ENCODE assay signal across 18 cellular contexts in the genomic region with DNA sequence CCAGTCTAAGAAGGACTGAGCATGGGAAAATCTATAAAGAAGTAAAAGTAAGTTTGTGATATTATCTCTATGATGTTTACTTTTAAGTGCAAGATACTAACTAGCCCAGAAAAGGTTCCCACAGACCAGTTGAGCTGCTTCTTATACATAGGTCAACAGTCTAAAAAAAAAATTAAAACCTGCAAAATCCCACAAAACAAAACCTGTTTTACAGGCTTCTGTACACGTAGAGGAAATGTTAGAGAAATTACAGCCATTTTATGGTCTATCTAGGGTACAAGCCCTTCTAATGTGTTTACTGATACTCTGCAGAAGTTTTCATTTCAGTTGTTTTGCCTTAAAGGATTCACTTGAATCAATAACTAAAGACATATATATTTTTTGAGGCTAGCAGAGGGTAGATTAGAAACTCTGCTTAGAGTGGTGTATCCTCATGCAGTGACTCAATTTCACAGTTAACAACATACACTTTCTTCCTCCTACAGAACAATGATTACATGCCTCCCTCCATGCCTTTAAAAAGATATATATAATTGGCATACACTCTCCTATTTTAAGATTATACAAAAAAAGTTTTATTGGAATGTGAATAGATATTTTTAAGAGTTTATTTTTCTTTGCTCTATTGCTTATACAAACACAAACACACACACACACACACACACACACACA. TPM values are rescaled to one million over a fixed set of nuclear protein-coding genes. Genes with fewer than 3 reads are reported as not detected.
DNase-seq lines count a peak whose midpoint lies in the region; ATAC-seq and TF ChIP-seq lines count a peak whose summit lies in the region.
"Had no signal": no experiment of that assay in that cellular context is flagged by ENCODE, and none has a peak within 500 bp of the region (broad histone marks: within the 10 kb centered on the region; RNA-seq: fewer than 3 reads in every experiment).

No MANE protein-coding gene starts in this region.

- no peaks in the 10 kb centered on the region for H3K27me3 Mint-ChIP-seq in CD8-positive, alpha-beta memory T cell
- H3K27me3 Mint-ChIP-seq: activated CD4-positive, alpha-beta T cell treated with anti-CD3 and anti-CD28 coated beads for 36 hours; T-helper 17 cell had no signal

- CTCF ChIA-PET in mammary epithelial cell (lab: Charles Lee; ENCODE audit: low non-redundant PET) = no interaction called here
- CTCF ChIA-PET in CD8-positive, alpha-beta memory T cell (lab: Charles Lee) = no interaction called here

- TF ChIP-seq POLR2A in breast epithelium (IDR thresholded peaks at IDR 0.05) (no peak), upper lobe of left lung (IDR thresholded peaks at IDR 0.05) (no peak)

- no peak overlapping the region for H3K4me3 Mint-ChIP-seq in CD8-positive, alpha-beta memory T cell
- H3K4me3 Mint-ChIP-seq: activated CD4-positive, alpha-beta T cell treated with anti-CD3 and anti-CD28 coated beads for 36 hours; CD4-positive, alpha-beta memory T cell; GM23338; immature natural killer cell; naive thymus-derived CD4-positive, alpha-beta T cell; T-helper 17 cell had no signal

- H3K4me1 ChIP-seq in breast epithelium (no peaks in the 10 kb centered on the region), mammary epithelial cell (ENCODE audit: insufficient read depth, low read length) (peaks cover 6% of the 10 kb centered on the region), endocrine pancreas (ENCODE audit: control insufficient read depth, insufficient read depth, low read length) (no peaks in the 10 kb centered on the region), muscle layer of duodenum (ENCODE audit: control insufficient read depth in 1 of 2, insufficient read depth in 2 of 2, low read length in 2 of 2) (peaks cover 0 to 4% of the 10 kb centered on the region in 2 donors), upper lobe of left lung (no peaks in the 10 kb centered on the region)
- H3K4me1 ChIP-seq in CD8-positive, alpha-beta memory T cell (ENCODE audit: insufficient read depth, low read length) = no peaks in the 10 kb centered on the region

- H3K36me3 ChIP-seq in breast epithelium (no peaks in the 10 kb centered on the region), mammary epithelial cell (ENCODE audit: insufficient read depth, low read length) (no peaks in the 10 kb centered on the region), endocrine pancreas (ENCODE audit: control insufficient read depth, insufficient read depth, low read length) (no peaks in the 10 kb centered on the region), muscle layer of duodenum (ENCODE audit: control insufficient read depth in 1 of 2, insufficient read depth in 2 of 2, low read length in 2 of 2) (no peaks in the 10 kb centered on the region), upper lobe of left lung (no peaks in the 10 kb centered on the region)
- no peaks in the 10 kb centered on the region for H3K36me3 ChIP-seq in CD8-positive, alpha-beta memory T cell (ENCODE audit: insufficient read depth, low read length)

- intact Hi-C loops in breast epithelium (cut with DNase I; ENCODE audit: low total_unique reads) = no loop called here
- intact Hi-C loops in mammary epithelial cell (cut with micrococcal nuclease) = no loop called here

- POLR2A ChIA-PET in CD8-positive, alpha-beta memory T cell (lab: Charles Lee) = no interaction called here

- WGBS in mammary epithelial cell (ENCODE audit: low coverage, missing lambda C conversion rate) = 13% methylated on average over 1 of the region's 1 CpG
- 57 to 61% methylated on average over 1 of the region's 1 CpG for WGBS in upper lobe of left lung, 2 donors

- no peak for ATAC-seq in upper lobe of left lung (ENCODE audit: low FRiP score in 2 of 2)
- ATAC-seq: activated CD4-positive, alpha-beta T cell treated with anti-CD3 and anti-CD28 coated beads for 36 hours; GM23338; naive thymus-derived CD4-positive, alpha-beta T cell; Panc1; T-helper 17 cell had no signal

- H3K4me1 Mint-ChIP-seq in CD8-positive, alpha-beta memory T cell = peaks cover 0 to 4% (median 0%) of the 10 kb centered on the region in 3 donors
- H3K4me1 Mint-ChIP-seq: activated CD4-positive, alpha-beta T cell treated with anti-CD3 and anti-CD28 coated beads for 36 hours; CD4-positive, alpha-beta memory T cell; T-helper 17 cell had no signal

- H3K9me3 Mint-ChIP-seq in CD8-positive, alpha-beta memory T cell = peaks cover 8 to 16% (median 15%) of the 10 kb centered on the region in 5 donors
- H3K9me3 Mint-ChIP-seq: GM23338 had no signal

- H2AFZ ChIP-seq in mammary epithelial cell (ENCODE audit: low read depth, low read length) = no peak overlapping the region
- H2AFZ ChIP-seq: GM23338 had no signal

- H3K9me3 ChIP-seq in breast epithelium (peaks cover 0 to 11% of the 10 kb centered on the region in 2 donors), mammary epithelial cell (replicated peaks; ENCODE audit: insufficient read depth, low read length) (no peaks in the 10 kb centered on the region), endocrine pancreas (ENCODE audit: control insufficient read depth, low read length) (no peaks in the 10 kb centered on the region), muscle layer of duodenum (ENCODE audit: control insufficient read depth in 1 of 2, low read length in 2 of 2) (peaks cover 0 to 9% of the 10 kb centered on the region in 2 donors), upper lobe of left lung (peaks cover 0 to 6% (median 6%) of the 10 kb centered on the region in 4 donors)
- no peaks in the 10 kb centered on the region for H3K9me3 ChIP-seq in CD8-positive, alpha-beta memory T cell (ENCODE audit: low read length)

- no peak overlapping the region for H3K9ac ChIP-seq in mammary epithelial cell (ENCODE audit: insufficient read depth, low read length)
- H3K9ac ChIP-seq in endocrine pancreas (ENCODE audit: control insufficient read depth, insufficient read depth, low read length) = no peak overlapping the region
- H3K9ac ChIP-seq: KMS-11 had no signal

- no peaks in the 10 kb centered on the region for H4K20me1 ChIP-seq in mammary epithelial cell (ENCODE audit: insufficient read depth, low read length)

- in situ Hi-C loops in mammary epithelial cell (cut with MboI; ENCODE audit: low sequenced_read_pairs in 2 of 2) = no loop called here

- H3K4me3 ChIP-seq in breast epithelium (peak overlapping the region; percentile 39 to 59 (median 48)), mammary epithelial cell (replicated peaks in 1 of 3; ENCODE audit: insufficient read depth in 1 of 3, low read depth in 2 of 3, low read length in 3 of 3) (no peak overlapping the region), endocrine pancreas (ENCODE audit: control insufficient read depth, insufficient read depth, low read length) (peak overlapping the region; percentile 85), muscle layer of duodenum (ENCODE audit: low read depth in 1 of 2, low read length in 2 of 2) (peak overlapping the region; percentile 66 to 77), upper lobe of left lung (peak overlapping the region in 3 of 4 donors; percentile 25 to 40 (median 37))
- H3K4me3 ChIP-seq in CD8-positive, alpha-beta memory T cell (ENCODE audit: low read length) = no peak overlapping the region
- H3K4me3 ChIP-seq: GM23338 had no signal

- TF ChIP-seq CTCF in breast epithelium (IDR thresholded peaks at IDR 0.05) (no peak), mammary epithelial cell (conservative IDR thresholded peaks at IDR 0.05 in 1 of 2, IDR thresholded peaks at IDR 0.05 in 1 of 2; ENCODE audit: extremely low read depth in 1 of 2, insufficient read depth in 1 of 2, low read depth in 1 of 2, low read length in 2 of 2) (no peak), upper lobe of left lung (IDR thresholded peaks at IDR 0.05) (no peak)

- no peak for TF ChIP-seq EP300 in upper lobe of left lung (IDR thresholded peaks at IDR 0.05)

- no peaks in the 10 kb centered on the region for H3K27me3 ChIP-seq in breast epithelium
- H3K27me3 ChIP-seq in mammary epithelial cell (ENCODE audit: insufficient read depth, low read length) = no peaks in the 10 kb centered on the region
- H3K27me3 ChIP-seq in endocrine pancreas (ENCODE audit: control insufficient read depth, insufficient read depth, low read length) = no peaks in the 10 kb centered on the region
- no peaks in the 10 kb centered on the region for H3K27me3 ChIP-seq in muscle layer of duodenum (ENCODE audit: low read depth, low read length)
- no peaks in the 10 kb centered on the region for H3K27me3 ChIP-seq in upper lobe of left lung
- H3K27me3 ChIP-seq in CD8-positive, alpha-beta memory T cell (ENCODE audit: insufficient read depth, low read length, poor library complexity, severe bottlenecking) = no peaks in the 10 kb centered on the region

- no peak overlapping the region for H3K27ac Mint-ChIP-seq in CD8-positive, alpha-beta memory T cell
- H3K27ac Mint-ChIP-seq: activated CD4-positive, alpha-beta T cell treated with anti-CD3 and anti-CD28 coated beads for 36 hours; CD4-positive, alpha-beta memory T cell; GM23338; immature natural killer cell; naive thymus-derived CD4-positive, alpha-beta T cell; T-helper 17 cell had no signal

- H3K27ac ChIP-seq in breast epithelium = peak overlapping the region; percentile 88 to 91
- no peak overlapping the region for H3K27ac ChIP-seq in mammary epithelial cell (ENCODE audit: insufficient read depth, low read depth, low read length)
- peak overlapping the region; percentile 76 for H3K27ac ChIP-seq in muscle layer of duodenum (ENCODE audit: low read length)
- peak overlapping the region in 3 of 4 donors; percentile 19 to 79 (median 52) for H3K27ac ChIP-seq in upper lobe of left lung
- no peak overlapping the region for H3K27ac ChIP-seq in CD8-positive, alpha-beta memory T cell (ENCODE audit: low read depth, low read length)
- H3K27ac ChIP-seq: KMS-11 had no signal

- no peaks in the 10 kb centered on the region for H3K79me2 ChIP-seq in mammary epithelial cell (ENCODE audit: insufficient read depth, low read length)

- no peak overlapping the region for H3K4me2 ChIP-seq in mammary epithelial cell (ENCODE audit: insufficient read depth, low read depth, low read length)
- H3K4me2 ChIP-seq: GM23338, KMS-11 had no signal

- BruUV-seq in mammary epithelial cell (replicated peaks; lab: Mats Ljungman, UMichigan) = no TSS peak

- H3K36me3 Mint-ChIP-seq in CD8-positive, alpha-beta memory T cell = peaks cover 7 to 17% (median 10%) of the 10 kb centered on the region in 3 donors

- DNase-seq in breast epithelium (ENCODE audit: low spot score in 2 of 2) (no peak), mammary epithelial cell (no peak), upper lobe of left lung (no peak), RKO (ENCODE audit: low spot score) (no peak), RPMI8226 (no peak)
- no peak for DNase-seq in CD8-positive, alpha-beta memory T cell
- DNase-seq: activated CD4-positive, alpha-beta T cell treated with anti-CD3 and anti-CD28 coated beads for 36 hours; CD4-positive, alpha-beta memory T cell; dermis blood vessel endothelial cell; immature natural killer cell; naive thymus-derived CD4-positive, alpha-beta T cell; NCI-H146; T-helper 17 cell had no signal

- dilution Hi-C loops in mammary epithelial cell (cut with HindIII; ENCODE audit: low sequenced_read_pairs) = no loop called here

RNA-seq across cellular contexts. Expression of a gene that starts 43.9 kb away (rescaled TPM):
- total RNA-seq in breast epithelium (10 to 100 TPM; 40.0 to 92.1 (median 44.8) TPM), mammary epithelial cell (1 to 10 TPM; 5.7 to 8.0 TPM), upper lobe of left lung (10 to 100 TPM; 12.5 to 49.2 (median 19.5) TPM)
- 3.6 TPM for polyA plus RNA-seq in mammary epithelial cell
- polyA minus RNA-seq in mammary epithelial cell = 1.6 TPM
- total RNA-seq in CD8-positive, alpha-beta memory T cell = 1 to 10 TPM; 5.8 to 7.4 TPM
- 4.7 TPM for polyA plus RNA-seq in CD8-positive, alpha-beta memory T cell

RNA-seq across cellular contexts. Expression of a gene that starts 44.1 kb away (rescaled TPM):
- 10 to 100 TPM in 2 of 3 donors, 1 to 10 TPM in 1; 9.9 to 17.0 (median 12.8) TPM for total RNA-seq in breast epithelium
- 10 to 100 TPM in 1 of 2 donors, 1 to 10 TPM in 1; 8.1 to 10.2 TPM for total RNA-seq in mammary epithelial cell
- polyA plus RNA-seq in mammary epithelial cell = 2.2 TPM
- polyA minus RNA-seq in mammary epithelial cell = 4.1 TPM
- total RNA-seq in upper lobe of left lung = 10 to 100 TPM in 4 of 6 donors, 1 to 10 TPM in 2; 5.0 to 17.8 (median 14.1) TPM
- 10 to 100 TPM; 13.1 to 13.4 TPM for total RNA-seq in CD8-positive, alpha-beta memory T cell
- polyA plus RNA-seq in CD8-positive, alpha-beta memory T cell = 11.2 TPM

Comparison
In these comparisons a context has a peak if more than half of its experiments do, and no peak if none do; other contexts are left out.
1. H3K27ac ChIP-seq: peak in breast epithelium (2 of 2), muscle layer of duodenum (single experiment) and upper lobe of left lung (3 of 4); none in mammary epithelial cell (single experiment) and CD8-positive, alpha-beta memory T cell (single experiment).
2. H3K4me3 ChIP-seq: peak in breast epithelium (3 of 3), endocrine pancreas (single experiment), muscle layer of duodenum (2 of 2) and upper lobe of left lung (3 of 4); none in mammary epithelial cell (0 of 3) and CD8-positive, alpha-beta memory T cell (single experiment).